ENCODE assay signal across 12 cellular contexts in the genomic region with DNA sequence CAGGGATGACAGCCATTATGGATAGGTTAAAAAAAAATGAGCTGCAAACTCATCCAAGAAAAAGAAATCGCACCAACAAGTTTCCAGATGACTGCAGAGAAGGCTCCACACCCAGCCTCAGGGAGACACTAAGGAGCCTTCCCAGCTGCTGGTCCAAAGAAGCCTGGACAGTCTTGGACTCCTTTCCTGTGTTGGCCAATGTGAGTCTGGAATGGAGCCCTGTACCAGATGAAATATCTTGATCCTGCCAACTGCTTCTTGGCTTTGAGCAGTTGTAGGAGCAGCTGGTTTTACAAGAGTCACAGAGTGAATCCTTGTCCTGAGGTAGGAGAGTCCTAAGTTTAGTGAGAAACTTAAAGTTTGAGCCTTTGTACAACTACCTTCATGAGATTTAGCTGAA. TPM values are rescaled to one million over a fixed set of nuclear protein-coding genes. Genes with fewer than 3 reads are reported as not detected.
DNase-seq lines count a peak whose midpoint lies in the region; ATAC-seq and TF ChIP-seq lines count a peak whose summit lies in the region.
"Had no signal": no experiment of that assay in that cellular context is flagged by ENCODE, and none has a peak within 500 bp of the region (broad histone marks: within the 10 kb centered on the region; RNA-seq: fewer than 3 reads in every experiment).

No MANE protein-coding gene starts in this region.

- no peaks in the 10 kb centered on the region for H3K27me3 Mint-ChIP-seq in activated T-helper 2 cell treated with anti-CD3 and anti-CD28 coated beads, Interferon-gamma antibody, Interleukin-2, Interleukin-4, amounts not matched to agents 10 μg/mL and 5 μg/mL and 100 μg/mL, durations not matched to agents 14 hours and 24 hours and 36 hours (ENCODE audit: low read depth)
- H3K27me3 Mint-ChIP-seq: stimulated activated naive CD8-positive, alpha-beta T cell treated with anti-CD3 and anti-CD28 coated beads, Interleukin-15, amount 100 ng/mL, for 72 hours had no signal

- DNase-seq in GM04504 (ENCODE audit: low read depth): peak; percentile 85
- no peak for DNase-seq in activated T-helper 2 cell treated with anti-CD3 and anti-CD28 coated beads, Interferon-gamma antibody, Interleukin-2, Interleukin-4, amounts not matched to agents 10 μg/mL and 5 μg/mL and 100 μg/mL, durations not matched to agents 14 hours and 24 hours and 36 hours (ENCODE audit: low spot score)
- peak; percentile 43 for DNase-seq in left ventricle myocardium superior
- no peak for DNase-seq in spleen
- DNase-seq in NCI-H82 (lab: John Stamatoyannopoulos, UW): no peak
- no peak for DNase-seq in NCI-H345 (lab: John Stamatoyannopoulos, UW)
- no peak for DNase-seq in central memory CD4-positive, alpha-beta T cell
- DNase-seq: EL; erythroblast; NCI-H1436 treated with DMSO at 0.1 percent for 48 hours; stimulated activated naive CD8-positive, alpha-beta T cell treated with anti-CD3 and anti-CD28 coated beads, Interleukin-15, amount 100 ng/mL, for 72 hours had no signal

- TF ChIP-seq POLR2A in spleen (IDR thresholded peaks at IDR 0.05): no peak

- peaks cover 0 to 73% (median 3%) of the 10 kb centered on the region in 6 donors for H3K36me3 ChIP-seq in spleen

- H3K4me3 Mint-ChIP-seq in activated T-helper 2 cell treated with anti-CD3 and anti-CD28 coated beads, Interferon-gamma antibody, Interleukin-2, Interleukin-4, amounts not matched to agents 10 μg/mL and 5 μg/mL and 100 μg/mL, durations not matched to agents 14 hours and 24 hours and 36 hours (ENCODE audit: low read depth): no peak overlapping the region
- H3K4me3 Mint-ChIP-seq: stimulated activated naive CD8-positive, alpha-beta T cell treated with anti-CD3 and anti-CD28 coated beads, Interleukin-15, amount 100 ng/mL, for 72 hours had no signal

- H3K4me3 ChIP-seq in spleen: no peak overlapping the region
- H3K4me3 ChIP-seq: HAP-1 had no signal

- peak overlapping the region; percentile 45 for H3K27ac Mint-ChIP-seq in activated T-helper 2 cell treated with anti-CD3 and anti-CD28 coated beads, Interferon-gamma antibody, Interleukin-2, Interleukin-4, amounts not matched to agents 10 μg/mL and 5 μg/mL and 100 μg/mL, durations not matched to agents 14 hours and 24 hours and 36 hours

- WGBS in spleen, 5 donors: 67 to 96% (median 90%) methylated on average over 1 of the region's 1 CpG

- ATAC-seq in left ventricle myocardium superior: peak; percentile 94
- ATAC-seq: stimulated activated naive CD8-positive, alpha-beta T cell treated with anti-CD3 and anti-CD28 coated beads, Interleukin-15, amount 100 ng/mL, for 72 hours had no signal

- H3K36me3 Mint-ChIP-seq in activated T-helper 2 cell treated with anti-CD3 and anti-CD28 coated beads, Interferon-gamma antibody, Interleukin-2, Interleukin-4, amounts not matched to agents 10 μg/mL and 5 μg/mL and 100 μg/mL, durations not matched to agents 14 hours and 24 hours and 36 hours (ENCODE audit: low read depth): peaks cover 84% of the 10 kb centered on the region

- no peaks in the 10 kb centered on the region for H3K9me3 Mint-ChIP-seq in activated T-helper 2 cell treated with anti-CD3 and anti-CD28 coated beads, Interferon-gamma antibody, Interleukin-2, Interleukin-4, amounts not matched to agents 10 μg/mL and 5 μg/mL and 100 μg/mL, durations not matched to agents 14 hours and 24 hours and 36 hours
- H3K9me3 Mint-ChIP-seq: stimulated activated naive CD8-positive, alpha-beta T cell treated with anti-CD3 and anti-CD28 coated beads, Interleukin-15, amount 100 ng/mL, for 72 hours had no signal

- H3K9me3 ChIP-seq in spleen: no peaks in the 10 kb centered on the region
- H3K9me3 ChIP-seq: HAP-1 had no signal

- TF ChIP-seq CTCF in spleen (IDR thresholded peaks at IDR 0.05 in 8 of 11, conservative IDR thresholded peaks at IDR 0.05 in 3 of 11): no peak

- peaks cover 24 to 99% (median 60%) of the 10 kb centered on the region in 6 donors for H3K4me1 ChIP-seq in spleen

- intact Hi-C loops in activated T-helper 2 cell treated with anti-CD3 and anti-CD28 coated beads, Interferon-gamma antibody, Interleukin-2, Interleukin-4, amounts not matched to agents 10 μg/mL and 5 μg/mL and 100 μg/mL, durations not matched to agents 14 hours and 24 hours and 36 hours (cut with micrococcal nuclease): no loop called here
- intact Hi-C loops in left ventricle myocardium superior (cut with micrococcal nuclease) (no loop called here), spleen (cut with DNase I; ENCODE audit: low total_unique reads) (no loop called here)

- H3K27me3 ChIP-seq in spleen (replicated peaks in 1 of 7): no peaks in the 10 kb centered on the region

- H3K4me1 Mint-ChIP-seq in activated T-helper 2 cell treated with anti-CD3 and anti-CD28 coated beads, Interferon-gamma antibody, Interleukin-2, Interleukin-4, amounts not matched to agents 10 μg/mL and 5 μg/mL and 100 μg/mL, durations not matched to agents 14 hours and 24 hours and 36 hours (ENCODE audit: low read depth): peaks cover 68% of the 10 kb centered on the region

- H3K27ac ChIP-seq in spleen: peak overlapping the region in 5 of 8 donors; percentile 10 to 91 (median 85)

RNA-seq across cellular contexts. Expression of a gene that starts 44.4 kb away (rescaled TPM):
- 152 and 154 TPM in 2 replicates for total RNA-seq in activated T-helper 2 cell treated with anti-CD3 and anti-CD28 coated beads, Interferon-gamma antibody, Interleukin-2, Interleukin-4, amounts not matched to agents 10 μg/mL and 5 μg/mL and 100 μg/mL, durations not matched to agents 14 hours and 24 hours and 36 hours
- 161 TPM for total RNA-seq in left ventricle myocardium superior
- 100 to 1,000 TPM in 3 of 7 donors, 10 to 100 TPM in 4; 82.3 to 142 (median 94.4) TPM for total RNA-seq in spleen
- 10 to 100 TPM; 26.9 to 33.8 (median 30.7) TPM for polyA plus RNA-seq in spleen

Comparison
In these comparisons a context has a peak if more than half of its experiments do, and no peak if none do; other contexts are left out.
1. DNase-seq: peak in GM04504 (single experiment) and left ventricle myocardium superior (single experiment); none in activated T-helper 2 cell treated with anti-CD3 and anti-CD28 coated beads, Interferon-gamma antibody, Interleukin-2, Interleukin-4, amounts not matched to agents 10 μg/mL and 5 μg/mL and 100 μg/mL, durations not matched to agents 14 hours and 24 hours and 36 hours (single experiment), spleen (single experiment), NCI-H82 (single experiment), NCI-H345 (single experiment) and central memory CD4-positive, alpha-beta T cell (single experiment).